ENCODE assay signal across 18 cellular contexts in the genomic region with DNA sequence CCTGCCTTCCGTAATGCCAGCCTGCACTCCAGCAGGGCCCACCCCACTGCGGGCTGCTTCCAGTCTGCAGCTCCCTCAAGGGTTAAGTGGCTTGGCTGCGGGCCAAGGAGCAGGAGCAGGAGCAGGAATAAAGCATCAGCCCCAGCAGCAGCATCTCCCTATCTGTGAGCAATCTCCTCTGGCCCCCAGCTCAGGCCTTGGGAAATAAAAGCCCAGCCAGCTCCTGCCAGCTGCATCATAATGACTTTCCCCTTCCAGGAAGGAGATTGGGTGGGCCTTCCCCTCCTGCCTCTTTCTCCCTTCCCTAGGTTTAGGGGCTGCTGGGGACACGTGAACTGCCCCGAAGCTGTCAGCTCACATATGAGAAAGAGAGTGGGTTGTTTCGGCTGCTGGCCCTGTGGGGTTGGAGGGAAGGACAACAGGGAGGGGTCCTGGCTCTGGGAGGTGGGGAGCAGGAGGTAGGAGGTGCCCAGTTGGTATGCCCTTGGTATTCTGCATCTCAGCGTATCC. TPM values are rescaled to one million over a fixed set of nuclear protein-coding genes. Genes with fewer than 3 reads are reported as not detected.
DNase-seq lines count a peak whose midpoint lies in the region; ATAC-seq and TF ChIP-seq lines count a peak whose summit lies in the region.
"Had no signal": no experiment of that assay in that cellular context is flagged by ENCODE, and none has a peak within 500 bp of the region (broad histone marks: within the 10 kb centered on the region; RNA-seq: fewer than 3 reads in every experiment).

No MANE protein-coding gene starts in this region.

- no peaks in the 10 kb centered on the region for H3K27me3 ChIP-seq in BE2C
- no peaks in the 10 kb centered on the region for H3K27me3 ChIP-seq in effector memory CD4-positive, alpha-beta T cell (replicated peaks; ENCODE audit: control insufficient read depth, insufficient read depth, low read length, poor library complexity, severe bottlenecking)
- H3K27me3 ChIP-seq: left lung had no signal

- H3K27ac ChIP-seq in effector memory CD4-positive, alpha-beta T cell (ENCODE audit: insufficient read depth, low read length, poor library complexity, severe bottlenecking): no peak overlapping the region
- H3K27ac ChIP-seq: esophagus muscularis mucosa, left lung, PC-9, prostate gland had no signal

- no peaks in the 10 kb centered on the region for H3K4me1 Mint-ChIP-seq in T-helper 17 cell

- no peak for ATAC-seq in T-helper 17 cell
- ATAC-seq in HG02885 (IDR thresholded peaks at IDR 0.05; ENCODE audit: poor library complexity, unreplicated experiment): no peak
- ATAC-seq: activated CD4-positive, CD25-positive, alpha-beta regulatory T cell treated with anti-CD3 and anti-CD28 coated beads, Interleukin-2, amount 50 U/mL, for 24 hours; left lung had no signal

- H3K36me3 ChIP-seq in BE2C: no peaks in the 10 kb centered on the region
- no peaks in the 10 kb centered on the region for H3K36me3 ChIP-seq in effector memory CD4-positive, alpha-beta T cell (ENCODE audit: control insufficient read depth, insufficient read depth, low read length)
- H3K36me3 ChIP-seq: esophagus muscularis mucosa, left lung, prostate gland had no signal

- H3K4me1 ChIP-seq in BE2C: no peaks in the 10 kb centered on the region; the same call in 1 of the 2 replicates
- no peaks in the 10 kb centered on the region for H3K4me1 ChIP-seq in effector memory CD4-positive, alpha-beta T cell (ENCODE audit: control insufficient read depth, insufficient read depth, low read length, poor library complexity, severe bottlenecking)
- H3K4me1 ChIP-seq: esophagus muscularis mucosa, left lung, prostate gland had no signal

- H3K9me3 ChIP-seq in BE2C (no peaks in the 10 kb centered on the region), T-helper 17 cell (ENCODE audit: control insufficient read depth, low read length, poor library complexity, severe bottlenecking) (no peaks in the 10 kb centered on the region)
- H3K9me3 ChIP-seq in effector memory CD4-positive, alpha-beta T cell (ENCODE audit: control insufficient read depth, low read length): no peaks in the 10 kb centered on the region
- H3K9me3 ChIP-seq: prostate gland had no signal

- no peaks in the 10 kb centered on the region for H3K36me3 Mint-ChIP-seq in T-helper 17 cell (ENCODE audit: low read depth)

- H3K27ac Mint-ChIP-seq in T-helper 17 cell: no peak overlapping the region
- H3K27ac Mint-ChIP-seq: T-helper 1 cell treated with Interleukin-12 subunit alpha and Interleukin-12 subunit beta and Interleukin-4 antibody, amounts not matched to agents 30 μg/mL and 1 μg/mL, for 36 hours had no signal

- DNase-seq in BE2C (peak; percentile 92), Daoy (ENCODE audit: low read depth) (peak; percentile 33), RPMI7951 (ENCODE audit: low read depth) (peak; percentile 27), iPS-NIHi7 (ENCODE audit: extremely low spot score) (peak; percentile 41), T-helper 17 cell (no peak), head of caudate nucleus (no peak)
- no peak for DNase-seq in effector memory CD4-positive, alpha-beta T cell
- DNase-seq: activated naive CD4-positive, alpha-beta T cell; C1 segment of cervical spinal cord; DND-41; PC-9; stimulated activated CD4-positive, alpha-beta T cell treated with anti-CD3 and anti-CD28 coated beads, Interleukin-15, amount 100 ng/mL, for 24 hours had no signal

- intact Hi-C loops in head of caudate nucleus (cut with DNase I): no loop called here

- no peak overlapping the region for H3K4me3 ChIP-seq in BE2C (ENCODE audit: low read depth, low read length)
- no peak overlapping the region for H3K4me3 ChIP-seq in effector memory CD4-positive, alpha-beta T cell (ENCODE audit: insufficient read depth, low read depth, low read length, poor library complexity, severe bottlenecking)
- H3K4me3 ChIP-seq: esophagus muscularis mucosa, left lung, PC-9, prostate gland had no signal

- H3K27me3 Mint-ChIP-seq in T-helper 17 cell: peaks cover 48% of the 10 kb centered on the region

- H3K4me3 Mint-ChIP-seq in T-helper 17 cell: no peak overlapping the region
- H3K4me3 Mint-ChIP-seq: T-helper 1 cell treated with Interleukin-12 subunit alpha and Interleukin-12 subunit beta and Interleukin-4 antibody, amounts not matched to agents 30 μg/mL and 1 μg/mL, for 36 hours had no signal

- no peak for TF ChIP-seq CTCF in BE2C (IDR thresholded peaks at IDR 0.05; ENCODE audit: low read depth, low read length)

RNA-seq across cellular contexts. Expression of gene FGD5, which starts 34.6 kb away (rescaled TPM):
- polyA plus RNA-seq in BE2C (2012; ENCODE audit: insufficient read depth, insufficient read length, low read depth): 0.39 TPM
- 6.1 and 7.0 TPM in 2 replicates for total RNA-seq in Daoy (2014; rRNA removed; shearing (Covaris generic))
- total RNA-seq in RPMI7951 (2014; rRNA removed; shearing (Covaris generic)): 5.3 and 7.9 TPM in 2 replicates
- not detected for total RNA-seq in T-helper 17 cell
- total RNA-seq: PC-9 had no signal

Comparison
In these comparisons a context has a peak if more than half of its experiments do, and no peak if none do; other contexts are left out.
1. DNase-seq: peak in BE2C (single experiment), Daoy (single experiment), RPMI7951 (single experiment) and iPS-NIHi7 (single experiment); none in T-helper 17 cell (0 of 3), head of caudate nucleus (0 of 42) and effector memory CD4-positive, alpha-beta T cell (0 of 3).